In the genomic region with DNA sequence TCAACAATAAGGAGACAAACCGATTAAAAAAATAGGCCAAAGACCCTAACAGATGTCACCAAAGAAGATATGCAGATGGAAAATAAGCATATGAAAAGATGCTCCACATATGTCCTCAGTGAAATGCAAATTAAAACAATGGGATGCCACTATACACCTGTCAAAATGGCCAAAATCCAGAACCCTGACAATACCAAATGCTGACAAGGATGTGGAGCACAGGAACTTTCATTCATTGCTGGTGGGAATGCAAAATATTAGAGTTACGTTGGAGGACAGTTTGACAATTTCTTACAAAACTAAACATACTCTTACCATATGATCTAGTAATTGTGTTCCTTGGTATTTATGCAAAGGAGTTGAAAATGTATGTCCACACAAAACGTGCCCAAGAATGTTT, we compare ENCODE assay signal across 20 cellular contexts. TPM values are rescaled to one million over a fixed set of nuclear protein-coding genes. Genes with fewer than 3 reads are reported as not detected.
DNase-seq lines count a peak whose midpoint lies in the region; ATAC-seq and TF ChIP-seq lines count a peak whose summit lies in the region.
"Had no signal": no experiment of that assay in that cellular context is flagged by ENCODE, and none has a peak within 500 bp of the region (broad histone marks: within the 10 kb centered on the region; RNA-seq: fewer than 3 reads in every experiment).

No MANE protein-coding gene starts in this region.

- peaks cover 27% of the 10 kb centered on the region for H3K4me1 Mint-ChIP-seq in activated T-cell treated with anti-CD3 and anti-CD28 coated beads, Interleukin-2, amount 50 U/mL, for 4 hours (ENCODE audit: low read depth)
- H3K4me1 Mint-ChIP-seq in activated T-cell treated with anti-CD3 and anti-CD28 coated beads, Interleukin-2, amount 50 U/mL, for 24 hours (ENCODE audit: low read depth) = peaks cover 31% of the 10 kb centered on the region
- H3K4me1 Mint-ChIP-seq in activated B cell treated with CpG ODN at 0.5 μM for 24 hours = peaks cover 30% of the 10 kb centered on the region

- H3K9me3 ChIP-seq in iPS-20b (ENCODE audit: insufficient read depth, low read depth, low read length) (no peaks in the 10 kb centered on the region), mucosa of descending colon (no peaks in the 10 kb centered on the region)

- H3K4me3 ChIP-seq in iPS-20b (ENCODE audit: low read length) (peak overlapping the region; percentile 34; the same call in 1 of the 2 replicates), mucosa of descending colon (no peak overlapping the region)

- intact Hi-C loops in activated B cell treated with CpG ODN at 0.5 μM for 24 hours (cut with micrococcal nuclease) (loop anchor here (10.0 kb wide), 8 partner anchors 860 to 1480 kb away; a partner anchor contains a TSS), mucosa of descending colon (cut with DNase I, micrococcal nuclease) (loop anchor here in 1 of 2 donors (10.0 kb wide), 1 partner anchor 290 kb away; no protein-coding TSS in a partner anchor)

- H3K27me3 ChIP-seq in iPS-20b (ENCODE audit: insufficient read depth, low read length) = peaks cover 13% of the 10 kb centered on the region; the same call in 1 of the 2 replicates

- no peaks in the 10 kb centered on the region for H3K27me3 Mint-ChIP-seq in activated T-cell treated with anti-CD3 and anti-CD28 coated beads, Interleukin-2, amount 50 U/mL, for 4 hours (ENCODE audit: low read depth)
- H3K27me3 Mint-ChIP-seq in activated T-cell treated with anti-CD3 and anti-CD28 coated beads, Interleukin-2, amount 50 U/mL, for 24 hours = no peaks in the 10 kb centered on the region
- H3K27me3 Mint-ChIP-seq in activated B cell treated with CpG ODN at 0.5 μM for 24 hours = no peaks in the 10 kb centered on the region
- H3K27me3 Mint-ChIP-seq: CD4-positive, alpha-beta memory T cell had no signal

- peak overlapping the region; percentile 91 for H3K4me3 Mint-ChIP-seq in activated T-cell treated with anti-CD3 and anti-CD28 coated beads, Interleukin-2, amount 50 U/mL, for 4 hours
- H3K4me3 Mint-ChIP-seq in activated T-cell treated with anti-CD3 and anti-CD28 coated beads, Interleukin-2, amount 50 U/mL, for 24 hours = no peak overlapping the region
- peak overlapping the region; percentile 9 for H3K4me3 Mint-ChIP-seq in activated B cell treated with CpG ODN at 0.5 μM for 24 hours

- no peak overlapping the region for H3K27ac Mint-ChIP-seq in activated T-cell treated with anti-CD3 and anti-CD28 coated beads, Interleukin-2, amount 50 U/mL, for 24 hours
- H3K27ac Mint-ChIP-seq in activated B cell treated with CpG ODN at 0.5 μM for 24 hours = no peak overlapping the region
- H3K27ac Mint-ChIP-seq: HFFc6 had no signal

- no peak for ATAC-seq in activated T-cell treated with anti-CD3 and anti-CD28 coated beads, Interleukin-2, amount 50 U/mL, for 4 hours
- ATAC-seq in activated B cell treated with CpG ODN at 0.5 μM for 24 hours (ENCODE audit: low read depth) (no peak), mucosa of descending colon (no peak), HG02852 (IDR thresholded peaks at IDR 0.05; ENCODE audit: unreplicated experiment) (no peak)
- ATAC-seq: A549, Panc1, Right ventricle myocardium inferior had no signal

- H3K9ac ChIP-seq in iPS-20b (ENCODE audit: low read depth, low read length) = no peak overlapping the region

- peaks cover 7% of the 10 kb centered on the region for H3K36me3 Mint-ChIP-seq in activated T-cell treated with anti-CD3 and anti-CD28 coated beads, Interleukin-2, amount 50 U/mL, for 4 hours (ENCODE audit: insufficient read depth)
- H3K36me3 Mint-ChIP-seq in activated T-cell treated with anti-CD3 and anti-CD28 coated beads, Interleukin-2, amount 50 U/mL, for 24 hours (ENCODE audit: low read depth) = peaks cover 30% of the 10 kb centered on the region
- H3K36me3 Mint-ChIP-seq in activated B cell treated with CpG ODN at 0.5 μM for 24 hours (ENCODE audit: low read depth) = peaks cover 16% of the 10 kb centered on the region

- H3K36me3 ChIP-seq in iPS-20b (ENCODE audit: insufficient read depth, low read depth, low read length) = no peaks in the 10 kb centered on the region
- H3K36me3 ChIP-seq in mucosa of descending colon (ENCODE audit: low read depth) = no peaks in the 10 kb centered on the region

- TF ChIP-seq CTCF in activated B cell treated with CpG ODN at 0.5 μM for 24 hours (IDR thresholded peaks at IDR 0.05) (no peak), mucosa of descending colon (IDR thresholded peaks at IDR 0.05) (no peak)

- H3K9me3 Mint-ChIP-seq in activated T-cell treated with anti-CD3 and anti-CD28 coated beads, Interleukin-2, amount 50 U/mL, for 4 hours = no peaks in the 10 kb centered on the region
- H3K9me3 Mint-ChIP-seq in activated T-cell treated with anti-CD3 and anti-CD28 coated beads, Interleukin-2, amount 50 U/mL, for 24 hours = no peaks in the 10 kb centered on the region
- H3K9me3 Mint-ChIP-seq in activated B cell treated with CpG ODN at 0.5 μM for 24 hours = no peaks in the 10 kb centered on the region
- H3K9me3 Mint-ChIP-seq: CD4-positive, alpha-beta memory T cell; HFFc6 had no signal

- POLR2A ChIA-PET in activated B cell treated with CpG ODN at 0.5 μM for 24 hours (lab: Charles Lee) = no interaction called here

- no peak for DNase-seq in activated T-cell treated with anti-CD3 and anti-CD28 coated beads, Interleukin-2, amount 50 U/mL, for 4 hours
- DNase-seq in activated T-cell treated with anti-CD3 and anti-CD28 coated beads, Interleukin-2, amount 50 U/mL, for 24 hours = no peak
- no peak for DNase-seq in activated B cell treated with CpG ODN at 0.5 μM for 24 hours
- DNase-seq in mucosa of descending colon = no peak
- no peak for DNase-seq in activated CD4-positive, CD25-positive, alpha-beta regulatory T cell treated with anti-CD3 and anti-CD28 coated beads, Interleukin-2, amount 50 U/mL, for 72 hours
- DNase-seq: AML-193; CD4-positive, alpha-beta memory T cell; GF-D8; GOT3; HFFc6; Kasumi-1; NCI-H1417; NCI-H2029; NCI-H2171 treated with DMSO at 0.1 percent for 48 hours; NCI-H774 had no signal

- H3K4me1 ChIP-seq in iPS-20b (ENCODE audit: insufficient read depth, low read length) (peaks cover 3% of the 10 kb centered on the region; the same call in 1 of the 2 replicates), mucosa of descending colon (ENCODE audit: low read depth) (peaks cover 12% of the 10 kb centered on the region)

- CTCF ChIA-PET in activated B cell treated with CpG ODN at 0.5 μM for 24 hours (lab: Charles Lee) = no interaction called here

- no peak overlapping the region for H3K27ac ChIP-seq in iPS-20b (ENCODE audit: low read length)

RNA-seq across cellular contexts. Expression of a gene that starts 1.8 kb away (rescaled TPM):
- 1 to 10 TPM; 4.5 to 5.2 (median 4.9) TPM for total RNA-seq in activated T-cell treated with anti-CD3 and anti-CD28 coated beads, Interleukin-2, amount 50 U/mL, for 4 hours
- total RNA-seq in activated B cell treated with CpG ODN at 0.5 μM for 24 hours (8.1 and 8.6 TPM in 2 replicates), mucosa of descending colon (1 to 10 TPM; 6.0 to 7.0 (median 6.2) TPM)
